1 cellular context compared by ENCODE assay signal in the genomic region with DNA sequence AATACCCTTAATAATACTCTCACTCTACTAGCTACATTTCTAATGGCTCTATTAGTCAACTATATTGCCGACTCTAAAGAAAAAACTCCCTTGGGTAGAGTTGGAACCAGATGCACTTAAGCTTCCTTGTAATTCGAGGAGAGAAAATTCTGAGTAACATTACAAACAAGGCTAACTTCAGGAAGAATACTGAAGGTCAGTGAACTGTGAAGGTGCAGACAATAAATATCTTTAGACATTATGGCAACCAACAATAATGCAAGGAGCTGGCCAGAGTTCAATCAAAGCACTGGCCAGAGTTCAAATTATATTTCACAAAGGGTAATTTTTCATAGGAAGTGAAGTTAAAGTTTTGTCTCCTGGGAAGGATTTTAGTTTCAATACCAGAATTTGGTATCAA.
TF ChIP-seq lines count a peak whose summit lies in the region.

No MANE protein-coding gene starts in this region.

TF ChIP-seq in endothelial cell of umbilical vein, 7 proteins besides CTCF, POLR2A, EP300 and RAD21:
- no peak for TF ChIP-seq POLR2AphosphoS5 (IDR thresholded peaks at IDR 0.05; ENCODE audit: insufficient read depth, low read depth, low read length)
- no peak for TF ChIP-seq JUN (IDR thresholded peaks at IDR 0.05; ENCODE audit: borderline replicate concordance, insufficient read depth, insufficient read length, low read depth)
- TF ChIP-seq FOS (IDR thresholded peaks at IDR 0.05; ENCODE audit: borderline replicate concordance, insufficient read depth, low read length): no peak
- TF ChIP-seq EZH2 (IDR thresholded peaks at IDR 0.05; ENCODE audit: borderline replicate concordance, low read depth, low read length, severe bottlenecking): no peak
- TF ChIP-seq, protein P1, sequence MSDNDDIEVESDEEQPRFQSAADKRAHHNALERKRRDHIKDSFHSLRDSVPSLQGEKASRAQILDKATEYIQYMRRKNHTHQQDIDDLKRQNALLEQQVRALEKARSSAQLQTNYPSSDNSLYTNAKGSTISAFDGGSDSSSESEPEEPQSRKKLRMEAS (IDR thresholded peaks at IDR 0.05; ENCODE audit: insufficient read depth, insufficient read length): no peak
- no peak for TF ChIP-seq GATA2 (IDR thresholded peaks at IDR 0.05; ENCODE audit: insufficient read depth, insufficient read length, low read depth, low read length)
- no peak for TF ChIP-seq MYC (IDR thresholded peaks at IDR 0.05; ENCODE audit: low read depth, low read length)
